ENCODE assay signal across 8 cellular contexts in genomic region chr3:170221924-170222646, GRCh38. TPM values are rescaled to one million over a fixed set of nuclear protein-coding genes. Genes with fewer than 3 reads are reported as not detected.
DNase-seq lines count a peak whose midpoint lies in the region; ATAC-seq and TF ChIP-seq lines count a peak whose summit lies in the region.

Gene PRKCI, plus strand, starts transcription at chr3:170222424. Its CDS starts 246 bp downstream, at chr3:170222670.

- DNase-seq in DMS53 treated with DMSO at 0.1 percent for 48 hours (lab: John Stamatoyannopoulos, UW; ENCODE audit: unreplicated experiment) (peak; percentile 74), RKO (ENCODE audit: low spot score) (peak; percentile 98), activated T-helper 1 cell treated with Interleukin-2 at 50 U/mL for 16 hours (ENCODE audit: low read depth) (peak; percentile 80), esophagus squamous epithelium (lab: John Stamatoyannopoulos, UW) (peak; percentile 55), myocyte (ENCODE audit: low read depth) (peak; percentile 99)
- DNase-seq in stimulated activated CD8-positive, alpha-beta memory T cell treated with anti-CD3 and anti-CD28 coated beads, Interleukin-7, amount 100 ng/mL, for 48 hours (ENCODE audit: extremely low read depth in 1 of 2, low read depth in 1 of 2): peak; percentile 74 to 88

- WGBS in esophagus squamous epithelium, 2 donors: 0% methylated on average over 13 to 21 of the region's 60 CpGs

- H3K4me1 ChIP-seq in KMS-11 (ENCODE audit: low read depth, poor library complexity, severe bottlenecking): peaks cover 15% of the 10 kb centered on the region
- H3K4me1 ChIP-seq in esophagus squamous epithelium: peaks cover 9 to 47% (median 29%) of the 10 kb centered on the region in 3 donors

- no peaks in the 10 kb centered on the region for H3K36me3 ChIP-seq in KMS-11 (ENCODE audit: insufficient read depth)
- no peaks in the 10 kb centered on the region for H3K36me3 ChIP-seq in esophagus squamous epithelium

- H3K27me3 ChIP-seq in KMS-11 (ENCODE audit: insufficient read depth, low read depth): no peaks in the 10 kb centered on the region
- H3K27me3 ChIP-seq in esophagus squamous epithelium: no peaks in the 10 kb centered on the region

- no peaks in the 10 kb centered on the region for H3K9me3 ChIP-seq in esophagus squamous epithelium

- TF ChIP-seq CTCF in KMS-11 (conservative IDR thresholded peaks at IDR 0.05; ENCODE audit: low read depth, low read length) (no peak), esophagus squamous epithelium (IDR thresholded peaks at IDR 0.05) (peak in 1 of 6 experiments; percentile 13)

- H3K79me2 ChIP-seq in KMS-11 (ENCODE audit: insufficient read depth, low read depth): peaks cover 29% of the 10 kb centered on the region; the same call in 1 of the 2 replicates

- ATAC-seq in GM21723 (IDR thresholded peaks at IDR 0.05; ENCODE audit: unreplicated experiment): peak; percentile 97

- TF ChIP-seq POLR2A in esophagus squamous epithelium (IDR thresholded peaks at IDR 0.05): peak in 3 of 4 donors; percentile 82 to 95 (median 84)

- intact Hi-C loops in esophagus squamous epithelium (cut with DNase I): no loop called here

- H3K9ac ChIP-seq in KMS-11: peak within 1 kb of the TSS; percentile 93

- H3K27ac ChIP-seq in KMS-11 (peak within 1 kb of the TSS; percentile 87), esophagus squamous epithelium (peak within 1 kb of the TSS; percentile 91 to 97 (median 96))

- peak within 1 kb of the TSS; percentile 65 for H3K4me2 ChIP-seq in KMS-11

- peak within 1 kb of the TSS; percentile 98 for H2AFZ ChIP-seq in KMS-11 (ENCODE audit: low read depth)

- H4K20me1 ChIP-seq in KMS-11 (ENCODE audit: insufficient read depth): no peaks in the 10 kb centered on the region

- H3K4me3 ChIP-seq in KMS-11 (IDR thresholded peaks at IDR 0.05; ENCODE audit: insufficient read depth, low read depth, low read length): peak within 1 kb of the TSS; percentile 38
- peak within 1 kb of the TSS; percentile 76 to 100 (median 89) for H3K4me3 ChIP-seq in esophagus squamous epithelium

RNA-seq across cellular contexts. Expression of gene PRKCI, which starts in this region (rescaled TPM):
- total RNA-seq in esophagus squamous epithelium (10 to 100 TPM; 27.7 to 41.1 (median 35.3) TPM), myocyte (27.7 and 28.1 TPM in 2 replicates)
- polyA plus RNA-seq in myocyte (2012): 16.5 TPM

Comparison
In these comparisons a context has a peak if more than half of its experiments do, and no peak if none do; other contexts are left out.
1. Peak in every context shown above with its lines: DNase-seq, ATAC-seq, H3K4me3 ChIP-seq and H3K27ac ChIP-seq.